8 cellular contexts compared by ENCODE assay signal in genomic region chr10:24723386-24723787, GRCh38. TPM values are rescaled to one million over a fixed set of nuclear protein-coding genes. Genes with fewer than 3 reads are reported as not detected.
DNase-seq lines count a peak whose midpoint lies in the region; ATAC-seq and TF ChIP-seq lines count a peak whose summit lies in the region.

No MANE protein-coding gene starts in this region.

- H3K36me3 Mint-ChIP-seq in activated T-helper 2 cell treated with anti-CD3 and anti-CD28 coated beads, Interferon-gamma antibody, Interleukin-2, Interleukin-4, amounts not matched to agents 10 μg/mL and 5 μg/mL and 100 μg/mL, durations not matched to agents 14 hours and 24 hours and 36 hours (ENCODE audit: low read depth) = peaks cover 21% of the 10 kb centered on the region

- no peak overlapping the region for H2AFZ ChIP-seq in smooth muscle cell (ENCODE audit: low read depth)

- peaks cover 4% of the 10 kb centered on the region for H3K27me3 Mint-ChIP-seq in activated T-helper 2 cell treated with anti-CD3 and anti-CD28 coated beads, Interferon-gamma antibody, Interleukin-2, Interleukin-4, amounts not matched to agents 10 μg/mL and 5 μg/mL and 100 μg/mL, durations not matched to agents 14 hours and 24 hours and 36 hours (ENCODE audit: low read depth)

- H3K4me3 ChIP-seq in smooth muscle cell = peak overlapping the region; percentile 71

- H3K4me3 Mint-ChIP-seq in activated T-helper 2 cell treated with anti-CD3 and anti-CD28 coated beads, Interferon-gamma antibody, Interleukin-2, Interleukin-4, amounts not matched to agents 10 μg/mL and 5 μg/mL and 100 μg/mL, durations not matched to agents 14 hours and 24 hours and 36 hours (ENCODE audit: low read depth) = peak overlapping the region; percentile 57

- peak; percentile 30 for DNase-seq in Daoy (ENCODE audit: low read depth)
- DNase-seq in HuH-7.5 (ENCODE audit: low spot score) = peak; percentile 23
- DNase-seq in activated T-helper 2 cell treated with anti-CD3 and anti-CD28 coated beads, Interferon-gamma antibody, Interleukin-2, Interleukin-4, amounts not matched to agents 10 μg/mL and 5 μg/mL and 100 μg/mL, durations not matched to agents 14 hours and 24 hours and 36 hours (ENCODE audit: low spot score) = peak; percentile 16
- peak; percentile 37 for DNase-seq in hepatic stellate cell (ENCODE audit: low spot score)
- DNase-seq in smooth muscle cell (lab: John Stamatoyannopoulos, UW; ENCODE audit: unreplicated experiment) = no peak
- DNase-seq in GM20000 (ENCODE audit: low spot score) = no peak
- no peak for DNase-seq in left lobe of liver (ENCODE audit: low spot score)

- peaks cover 39% of the 10 kb centered on the region for H3K4me1 ChIP-seq in smooth muscle cell (ENCODE audit: low read depth)

- ATAC-seq in GM21515 (IDR thresholded peaks at IDR 0.05; ENCODE audit: unreplicated experiment) = peak; percentile 12
- ATAC-seq in left lobe of liver = no peak

- H3K9me3 ChIP-seq in smooth muscle cell (replicated peaks; ENCODE audit: low read depth) = no peaks in the 10 kb centered on the region

- H3K4me1 Mint-ChIP-seq in activated T-helper 2 cell treated with anti-CD3 and anti-CD28 coated beads, Interferon-gamma antibody, Interleukin-2, Interleukin-4, amounts not matched to agents 10 μg/mL and 5 μg/mL and 100 μg/mL, durations not matched to agents 14 hours and 24 hours and 36 hours (ENCODE audit: low read depth) = peaks cover 24% of the 10 kb centered on the region

- H3K9me3 Mint-ChIP-seq in activated T-helper 2 cell treated with anti-CD3 and anti-CD28 coated beads, Interferon-gamma antibody, Interleukin-2, Interleukin-4, amounts not matched to agents 10 μg/mL and 5 μg/mL and 100 μg/mL, durations not matched to agents 14 hours and 24 hours and 36 hours = no peaks in the 10 kb centered on the region

- peaks cover 42% of the 10 kb centered on the region for H3K79me2 ChIP-seq in smooth muscle cell (ENCODE audit: low read depth)

- no peak overlapping the region for H3K27ac ChIP-seq in smooth muscle cell (ENCODE audit: low read depth)

- no peak overlapping the region for H3K9ac ChIP-seq in smooth muscle cell (ENCODE audit: low read depth)

- no peaks in the 10 kb centered on the region for H3F3A ChIP-seq in smooth muscle cell (ENCODE audit: low read depth)

- peaks cover 34% of the 10 kb centered on the region for H4K20me1 ChIP-seq in smooth muscle cell (ENCODE audit: low read depth)

- 2% methylated on average over 17 of the region's 70 CpGs for WGBS in smooth muscle cell (ENCODE audit: low lambda C conversion rate)

- no peaks in the 10 kb centered on the region for H3K36me3 ChIP-seq in smooth muscle cell (ENCODE audit: low read depth)

- H3K27ac Mint-ChIP-seq in activated T-helper 2 cell treated with anti-CD3 and anti-CD28 coated beads, Interferon-gamma antibody, Interleukin-2, Interleukin-4, amounts not matched to agents 10 μg/mL and 5 μg/mL and 100 μg/mL, durations not matched to agents 14 hours and 24 hours and 36 hours = no peak overlapping the region

- TF ChIP-seq CTCF in smooth muscle cell (IDR thresholded peaks at IDR 0.05; ENCODE audit: borderline replicate concordance, insufficient read depth, poor library complexity, severe bottlenecking) (no peak), GM20000 (IDR thresholded peaks at IDR 0.05; ENCODE audit: extremely low read depth, missing control alignments) (no peak)

- H3K4me2 ChIP-seq in smooth muscle cell = peak overlapping the region; percentile 89

- no peaks in the 10 kb centered on the region for H3K27me3 ChIP-seq in smooth muscle cell (ENCODE audit: low read depth)

- intact Hi-C loops in activated T-helper 2 cell treated with anti-CD3 and anti-CD28 coated beads, Interferon-gamma antibody, Interleukin-2, Interleukin-4, amounts not matched to agents 10 μg/mL and 5 μg/mL and 100 μg/mL, durations not matched to agents 14 hours and 24 hours and 36 hours (cut with micrococcal nuclease) = loop anchor here (5.0 kb wide), 3 partner anchors 121 to 339 kb away; no protein-coding TSS in a partner anchor

RNA-seq across cellular contexts. Expression of gene ARHGAP21, which starts 0.3 kb away (rescaled TPM):
- total RNA-seq in Daoy (2014; rRNA removed; shearing (Covaris generic)) = 20.7 and 21.1 TPM in 2 replicates
- 40.0 and 43.2 TPM in 2 replicates for total RNA-seq in activated T-helper 2 cell treated with anti-CD3 and anti-CD28 coated beads, Interferon-gamma antibody, Interleukin-2, Interleukin-4, amounts not matched to agents 10 μg/mL and 5 μg/mL and 100 μg/mL, durations not matched to agents 14 hours and 24 hours and 36 hours
- 59.1 and 66.0 TPM in 2 replicates for total RNA-seq in smooth muscle cell
- polyA plus RNA-seq in smooth muscle cell = 8.9 and 11.8 TPM in 2 replicates
- total RNA-seq in left lobe of liver = 26.7 TPM

Comparison
In these comparisons a context has a peak if more than half of its experiments do, and no peak if none do; other contexts are left out.
1. DNase-seq: peak in Daoy (single experiment), HuH-7.5 (single experiment), activated T-helper 2 cell treated with anti-CD3 and anti-CD28 coated beads, Interferon-gamma antibody, Interleukin-2, Interleukin-4, amounts not matched to agents 10 μg/mL and 5 μg/mL and 100 μg/mL, durations not matched to agents 14 hours and 24 hours and 36 hours (single experiment) and hepatic stellate cell (single experiment); none in smooth muscle cell (single experiment), GM20000 (single experiment) and left lobe of liver (single experiment).